17 cellular contexts compared by ENCODE assay signal in genomic region chr6:30928677-30929076, GRCh38. TPM values are rescaled to one million over a fixed set of nuclear protein-coding genes. Genes with fewer than 3 reads are reported as not detected.
DNase-seq lines count a peak whose midpoint lies in the region; ATAC-seq, FAIRE-seq and TF ChIP-seq lines count a peak whose summit lies in the region.
"Had no signal": no experiment of that assay in that cellular context is flagged by ENCODE, and none has a peak within 500 bp of the region (broad histone marks: within the 10 kb centered on the region; RNA-seq: fewer than 3 reads in every experiment).

No MANE protein-coding gene starts in this region.

- H3K27me3 Mint-ChIP-seq in activated CD4-positive, alpha-beta T cell treated with anti-CD3 and anti-CD28 coated beads for 36 hours, result no peaks in the 10 kb centered on the region
- H3K27me3 Mint-ChIP-seq in activated CD4-positive, alpha-beta T cell treated with anti-CD3 and anti-CD28 coated beads, Interleukin-2, amount 10 ng/mL, durations not matched to agents 24 days and 14 days, result no peaks in the 10 kb centered on the region

- H3K4me3 ChIP-seq in IMR-90 (ENCODE audit: insufficient read depth, low read depth, low read length) (no peak overlapping the region), H1 (ENCODE audit: extremely low read depth in 1 of 4, insufficient read depth in 2 of 4, low read depth in 3 of 4, low read length in 4 of 4) (no peak overlapping the region), right atrium auricular region (no peak overlapping the region)
- H3K4me3 ChIP-seq: BLaER1 treated with 17β-estradiol and CSF1 and Interleukin-3, amounts not matched to agents 10 nM and 100 nM had no signal

- peaks cover 14% of the 10 kb centered on the region; the same call in 1 of the 2 replicates for H3K27me3 ChIP-seq in IMR-90 (ENCODE audit: control insufficient read depth, insufficient read depth, low read length)
- H3K27me3 ChIP-seq in H1 (replicated peaks in 1 of 4; ENCODE audit: control insufficient read depth in 3 of 4, extremely low read depth in 1 of 4, insufficient read depth in 3 of 4, low read length in 3 of 4), result no peaks in the 10 kb centered on the region
- no peaks in the 10 kb centered on the region for H3K27me3 ChIP-seq in right atrium auricular region
- H3K27me3 ChIP-seq: BLaER1 treated with 17β-estradiol and CSF1 and Interleukin-3, amounts not matched to agents 10 nM and 100 nM had no signal

- peak; percentile 19 for DNase-seq in activated CD4-positive, alpha-beta T cell treated with anti-CD3 and anti-CD28 coated beads for 36 hours
- DNase-seq in activated CD4-positive, alpha-beta T cell treated with anti-CD3 and anti-CD28 coated beads, Interleukin-2, amount 10 ng/mL, durations not matched to agents 24 days and 14 days, result no peak
- DNase-seq in IMR-90, result no peak
- no peak for DNase-seq in H1 (ENCODE audit: low read depth in 1 of 2, low spot score in 2 of 2)
- DNase-seq in right atrium auricular region (ENCODE audit: low spot score), result no peak
- DNase-seq: 8988T; ACHN; CD4-positive, CD25-positive, alpha-beta regulatory T cell; DMS53; GF-D8; HCEC 1CT; HFFc6 had no signal

- TF ChIP-seq RAD21 in IMR-90 (IDR thresholded peaks at IDR 0.05; ENCODE audit: low read length), result no peak
- TF ChIP-seq RAD21 in H1 (IDR thresholded peaks at IDR 0.05 in 1 of 2, conservative IDR thresholded peaks at IDR 0.05 in 1 of 2; ENCODE audit: low read depth in 2 of 2, low read length in 2 of 2), result no peak

- H3K4me1 ChIP-seq in IMR-90 (ENCODE audit: control insufficient read depth, insufficient read depth, low read length) (no peaks in the 10 kb centered on the region), H1 (replicated peaks in 1 of 4; ENCODE audit: control insufficient read depth in 3 of 4, insufficient read depth in 4 of 4, low read length in 3 of 4) (0 out of 7 replicates have a peak, but pooled peaks cover 0 to 3% (median 0%) of the 10 kb centered on the region in 4 experiments), right atrium auricular region (peaks cover 0 to 11% of the 10 kb centered on the region in 2 donors)
- H3K4me1 ChIP-seq: BLaER1 treated with 17β-estradiol and CSF1 and Interleukin-3, amounts not matched to agents 10 nM and 100 nM had no signal

- H3K14ac ChIP-seq in IMR-90 (replicated peaks; ENCODE audit: low read depth, low read length) (no peak overlapping the region), H1 (ENCODE audit: insufficient read length) (no peak overlapping the region)

- TF ChIP-seq POLR2A in IMR-90 (IDR thresholded peaks at IDR 0.05; ENCODE audit: low read depth, low read length) (no peak), H1 (IDR thresholded peaks at IDR 0.05; ENCODE audit: control extremely low read depth in 1 of 2, low read depth in 2 of 2, low read length in 2 of 2) (no peak)

- no peak overlapping the region for H3K27ac Mint-ChIP-seq in activated CD4-positive, alpha-beta T cell treated with anti-CD3 and anti-CD28 coated beads for 36 hours
- no peak overlapping the region for H3K27ac Mint-ChIP-seq in activated CD4-positive, alpha-beta T cell treated with anti-CD3 and anti-CD28 coated beads, Interleukin-2, amount 10 ng/mL, durations not matched to agents 24 days and 14 days
- H3K27ac Mint-ChIP-seq: HFFc6 had no signal

- H2AK5ac ChIP-seq in IMR-90 (ENCODE audit: low read depth, low read length), result no peak overlapping the region
- H2AK5ac ChIP-seq in H1 (ENCODE audit: low read depth, low read length), result no peak overlapping the region

- H2BK5ac ChIP-seq in IMR-90 (ENCODE audit: low read depth, low read length, poor library complexity, severe bottlenecking), result no peak overlapping the region
- H2BK5ac ChIP-seq in H1 (ENCODE audit: low read depth, low read length), result no peak overlapping the region

- no peak for ATAC-seq in activated CD4-positive, alpha-beta T cell treated with anti-CD3 and anti-CD28 coated beads for 36 hours
- ATAC-seq in IMR-90 (ENCODE audit: low read depth) (no peak), GM21825 (IDR thresholded peaks at IDR 0.05; ENCODE audit: unreplicated experiment) (no peak)

- CTCF ChIA-PET in activated CD4-positive, alpha-beta T cell treated with anti-CD3 and anti-CD28 coated beads for 36 hours (lab: Charles Lee), result interaction anchor here (0.6 kb wide), 1 partner anchor 15 kb away, joined by 3 read pairs; the partner anchor contains the start of gene VARS2
- CTCF ChIA-PET in IMR-90 (lab: Yijun Ruan, JAX) (interaction anchor here (0.6 kb wide), 1 partner anchor 106 kb away, joined by 5 read pairs; no protein-coding TSS in a partner anchor), H1 (lab: Charles Lee; ENCODE audit: partially characterized antibody) (interaction anchor here (1.1 to 4.2 kb wide), 7 partner anchors 8 to 151 kb away, joined by 3 to 18 read pairs (median 6); no protein-coding TSS in a partner anchor)

- no peak overlapping the region for H3K18ac ChIP-seq in IMR-90 (ENCODE audit: low read depth, low read length)
- no peak overlapping the region for H3K18ac ChIP-seq in H1 (ENCODE audit: extremely low read depth, low read length)

- H3K79me1 ChIP-seq in IMR-90 (ENCODE audit: low read depth in 1 of 2, low read length in 2 of 2), result no peaks in the 10 kb centered on the region
- H3K79me1 ChIP-seq in H1 (ENCODE audit: low read depth, low read length), result no peaks in the 10 kb centered on the region

- peaks cover 6% of the 10 kb centered on the region for H3K36me3 ChIP-seq in IMR-90 (ENCODE audit: control insufficient read depth, insufficient read depth, low read length)
- H3K36me3 ChIP-seq in H1 (ENCODE audit: control insufficient read depth in 2 of 4, insufficient read depth in 4 of 4, low read length in 3 of 4), result peaks cover 0 to 18% (median 11%) of the 10 kb centered on the region in 4 experiments; a peak in 5 of 8 replicates
- H3K36me3 ChIP-seq in right atrium auricular region, result peaks cover 13% of the 10 kb centered on the region

- H2BK120ac ChIP-seq in IMR-90 (ENCODE audit: low read depth, low read length) (no peak overlapping the region), H1 (replicated peaks; ENCODE audit: low read depth, low read length) (no peak overlapping the region)

- H3K4me2 ChIP-seq in IMR-90 (ENCODE audit: low read depth, low read length) (no peak overlapping the region), H1 (ENCODE audit: insufficient read depth in 1 of 2, low read depth in 2 of 2, low read length in 2 of 2) (no peak overlapping the region)
- H3K4me2 ChIP-seq: BLaER1 treated with 17β-estradiol and CSF1 and Interleukin-3, amounts not matched to agents 10 nM and 100 nM had no signal

- H3K9me1 ChIP-seq in IMR-90 (ENCODE audit: insufficient read depth, low read length), result no peaks in the 10 kb centered on the region

- H3K9ac ChIP-seq in IMR-90 (ENCODE audit: low read depth, low read length) (no peak overlapping the region), H1 (replicated peaks in 1 of 4; ENCODE audit: extremely low read depth in 1 of 4, low read depth in 3 of 4, low read length in 3 of 4) (no peak overlapping the region)
- H3K9ac ChIP-seq: BLaER1 treated with 17β-estradiol and CSF1 and Interleukin-3, amounts not matched to agents 10 nM and 100 nM had no signal

- peaks cover 4% of the 10 kb centered on the region for H3K9me3 ChIP-seq in IMR-90 (ENCODE audit: control insufficient read depth, insufficient read depth, low read length)
- peaks cover 0 to 6% of the 10 kb centered on the region in 2 experiments; a peak in 2 of 4 replicates for H3K9me3 ChIP-seq in H1 (ENCODE audit: insufficient read depth in 2 of 2, low read depth in 1 of 2, low read length in 1 of 2)
- peaks cover 0 to 10% of the 10 kb centered on the region in 2 donors for H3K9me3 ChIP-seq in right atrium auricular region

- H3K4me3 Mint-ChIP-seq in activated CD4-positive, alpha-beta T cell treated with anti-CD3 and anti-CD28 coated beads for 36 hours, result no peak overlapping the region
- no peak overlapping the region for H3K4me3 Mint-ChIP-seq in activated CD4-positive, alpha-beta T cell treated with anti-CD3 and anti-CD28 coated beads, Interleukin-2, amount 10 ng/mL, durations not matched to agents 24 days and 14 days
- H3K4me3 Mint-ChIP-seq: CD4-positive, CD25-positive, alpha-beta regulatory T cell; HFFc6 had no signal

- TF ChIP-seq CTCF in IMR-90 (conservative IDR thresholded peaks at IDR 0.05; ENCODE audit: low read depth, low read length) (no peak), H1 (IDR thresholded peaks at IDR 0.05; ENCODE audit: control extremely low read depth in 1 of 3, insufficient read depth in 1 of 3, low read depth in 1 of 3, low read length in 3 of 3) (no peak), right atrium auricular region (IDR thresholded peaks at IDR 0.05) (no peak)

- in situ Hi-C loops in IMR-90 (cut with MboI; ENCODE audit: low sequenced_read_pairs), result no loop called here

- H3K79me2 ChIP-seq in H1 (ENCODE audit: control insufficient read depth in 1 of 2, insufficient read depth in 2 of 2, low read length in 2 of 2), result no peaks in the 10 kb centered on the region

- no peak overlapping the region for H2BK20ac ChIP-seq in IMR-90 (ENCODE audit: low read depth, low read length)
- no peak overlapping the region for H2BK20ac ChIP-seq in H1 (ENCODE audit: low read length)

- H4K91ac ChIP-seq in IMR-90 (ENCODE audit: insufficient read depth, low read depth, low read length) (no peak overlapping the region), H1 (replicated peaks; ENCODE audit: insufficient read length, low read length) (no peak overlapping the region)

- H3K4ac ChIP-seq in IMR-90 (ENCODE audit: low read depth, low read length) (no peak overlapping the region), H1 (replicated peaks; ENCODE audit: insufficient read length, low read depth, low read length) (no peak overlapping the region)

- TF ChIP-seq EP300 in H1 (IDR thresholded peaks at IDR 0.05; ENCODE audit: borderline replicate concordance in 1 of 2, low read depth in 2 of 2, low read length in 2 of 2), result no peak

- no peak overlapping the region for H3K56ac ChIP-seq in IMR-90 (ENCODE audit: extremely low read depth, insufficient read depth, low read length)
- no peak overlapping the region for H3K56ac ChIP-seq in H1 (replicated peaks; ENCODE audit: insufficient read length, low read depth, low read length)

- H3K23ac ChIP-seq in IMR-90 (ENCODE audit: low read depth, low read length), result no peak overlapping the region
- no peak overlapping the region for H3K23ac ChIP-seq in H1 (ENCODE audit: insufficient read length)

- H4K8ac ChIP-seq in IMR-90 (ENCODE audit: low read depth in 2 of 2, low read length in 2 of 2), result no peak overlapping the region
- no peak overlapping the region for H4K8ac ChIP-seq in H1 (ENCODE audit: extremely low read depth, insufficient read depth, low read length)

- H2AK9ac ChIP-seq in IMR-90 (replicated peaks; ENCODE audit: low read depth, low read length, poor library complexity), result no peak overlapping the region

- H4K20me1 ChIP-seq in IMR-90 (ENCODE audit: insufficient read depth, low read length) (no peaks in the 10 kb centered on the region), H1 (replicated peaks in 1 of 2; ENCODE audit: control insufficient read depth in 1 of 2, insufficient read depth in 2 of 2, low read length in 2 of 2) (no peaks in the 10 kb centered on the region)

- no peak overlapping the region for H4K5ac ChIP-seq in IMR-90 (ENCODE audit: low read depth, low read length)
- H4K5ac ChIP-seq in H1 (ENCODE audit: insufficient read length, low read depth, low read length), result no peak overlapping the region

- no peak for FAIRE-seq in H1 (lab: Jason Lieb, UNC)
- FAIRE-seq: GM19239 had no signal

- H3K27ac ChIP-seq in IMR-90 (ENCODE audit: insufficient read depth, low read length) (no peak overlapping the region), H1 (ENCODE audit: low read depth, low read length) (no peak overlapping the region), right atrium auricular region (no peak overlapping the region)
- H3K27ac ChIP-seq: BLaER1 treated with 17β-estradiol and CSF1 and Interleukin-3, amounts not matched to agents 10 nM and 100 nM; HL-60 had no signal

- intact Hi-C loops in activated CD4-positive, alpha-beta T cell treated with anti-CD3 and anti-CD28 coated beads for 36 hours (cut with DNase I, micrococcal nuclease), result no loop called here
- intact Hi-C loops in activated CD4-positive, alpha-beta T cell treated with anti-CD3 and anti-CD28 coated beads, Interleukin-2, amount 10 ng/mL, durations not matched to agents 24 days and 14 days (cut with micrococcal nuclease), result no loop called here
- intact Hi-C loops in IMR-90 (cut with micrococcal nuclease), result no loop called here

- H3K9me3 Mint-ChIP-seq in activated CD4-positive, alpha-beta T cell treated with anti-CD3 and anti-CD28 coated beads for 36 hours (ENCODE audit: low read depth), result peaks cover 10% of the 10 kb centered on the region
- H3K9me3 Mint-ChIP-seq in activated CD4-positive, alpha-beta T cell treated with anti-CD3 and anti-CD28 coated beads, Interleukin-2, amount 10 ng/mL, durations not matched to agents 24 days and 14 days, result peaks cover 4% of the 10 kb centered on the region

- 0 out of 2 replicates have a peak, but pooled peaks cover 4% of the 10 kb centered on the region for H3K23me2 ChIP-seq in H1 (ENCODE audit: low read depth, low read length)

- peaks cover 24% of the 10 kb centered on the region for H3K36me3 Mint-ChIP-seq in activated CD4-positive, alpha-beta T cell treated with anti-CD3 and anti-CD28 coated beads for 36 hours (ENCODE audit: low read depth)
- H3K36me3 Mint-ChIP-seq in activated CD4-positive, alpha-beta T cell treated with anti-CD3 and anti-CD28 coated beads, Interleukin-2, amount 10 ng/mL, durations not matched to agents 24 days and 14 days (ENCODE audit: low read depth), result peaks cover 32% of the 10 kb centered on the region

- no peak overlapping the region for H2AFZ ChIP-seq in IMR-90 (replicated peaks; ENCODE audit: low read length, poor library complexity)
- H2AFZ ChIP-seq in H1 (ENCODE audit: low read length), result no peak overlapping the region

- H2BK15ac ChIP-seq in IMR-90 (ENCODE audit: low read depth, low read length) (no peak overlapping the region), H1 (ENCODE audit: low read length) (no peak overlapping the region)

- BruUV-seq in IMR-90 (replicated peaks; lab: Mats Ljungman, UMichigan), result no TSS peak

- H2BK12ac ChIP-seq in H1 (ENCODE audit: low read depth, low read length), result no peak overlapping the region

- WGBS in IMR-90 (ENCODE audit: extremely low coverage in 2 of 2, insufficient read length in 1 of 2), 2 experiments, result 92% methylated on average over 2 of the region's 3 CpGs; no CpG with 5 or more reads in 1 of the 2 experiments
- WGBS in H1 (ENCODE audit: extremely low coverage in 1 of 2, insufficient coverage in 1 of 2, insufficient read length in 1 of 2, insufficient replicate concordance in 2 of 2, low coverage in 1 of 2, low lambda C conversion rate in 2 of 2, missing lambda C conversion rate in 1 of 2), 2 experiments, result 91% methylated on average over 3 of the region's 3 CpGs; no CpG with 5 or more reads in 1 of the 2 experiments

- H3K4me1 Mint-ChIP-seq in activated CD4-positive, alpha-beta T cell treated with anti-CD3 and anti-CD28 coated beads for 36 hours, result no peaks in the 10 kb centered on the region
- no peaks in the 10 kb centered on the region for H3K4me1 Mint-ChIP-seq in activated CD4-positive, alpha-beta T cell treated with anti-CD3 and anti-CD28 coated beads, Interleukin-2, amount 10 ng/mL, durations not matched to agents 24 days and 14 days
- H3K4me1 Mint-ChIP-seq: CD4-positive, CD25-positive, alpha-beta regulatory T cell had no signal

- POLR2A ChIA-PET in activated CD4-positive, alpha-beta T cell treated with anti-CD3 and anti-CD28 coated beads for 36 hours (lab: Charles Lee), result interaction anchor here (0.6 kb wide), 1 partner anchor 103 kb away, joined by 3 read pairs; no protein-coding TSS in a partner anchor
- POLR2A ChIA-PET in IMR-90 (lab: Charles Lee; ENCODE audit: unreplicated experiment) (no interaction called here), H1 (lab: Charles Lee; ENCODE audit: partially characterized antibody) (interaction anchor here (0.9 to 2.1 kb wide), 2 partner anchors 12 to 46 kb away, joined by 4 to 8 read pairs; partner anchors contain the start of gene MUCL3)

- dilution Hi-C loops in IMR-90 (cut with HindIII; ENCODE audit: low sequenced_read_pairs, unreplicated experiment), result no loop called here

RNA-seq across cellular contexts. Expression of gene SFTA2, which starts 3.3 kb away (rescaled TPM):
- total RNA-seq in activated CD4-positive, alpha-beta T cell treated with anti-CD3 and anti-CD28 coated beads for 36 hours, result not detected
- not detected in 2 replicates for total RNA-seq in activated CD4-positive, alpha-beta T cell treated with anti-CD3 and anti-CD28 coated beads, Interleukin-2, amount 10 ng/mL, durations not matched to agents 24 days and 14 days
- not detected in 2 replicates for total RNA-seq in IMR-90 (2012; rRNA removed)
- polyA plus RNA-seq in IMR-90 (2012; rRNA removed), result not detected in 2 replicates
- polyA plus RNA-seq in IMR-90 (2012; cell fraction: cytosol; rRNA removed), result not detected in 2 replicates
- polyA plus RNA-seq in IMR-90 (2012; cell fraction: nucleus; rRNA removed; ENCODE audit: low replicate concordance), result not detected in 2 replicates
- total RNA-seq in H1 (2021; fragmentation: NEBNext Ultra II Directional; extraction: Animal tissue kit (Norgen Biotek cat#: 25700)), result not detected in 2 replicates
- not detected in 2 replicates for polyA plus RNA-seq in H1 (2011; rRNA removed)
- not detected for polyA plus RNA-seq in H1 (2011; cell fraction: cytosol; rRNA removed)
- not detected for polyA plus RNA-seq in H1 (2011; cell fraction: nucleus; rRNA removed)
- not detected in 4 replicates for polyA plus RNA-seq in H1 (2012, experiment 1 of 2)
- polyA plus RNA-seq in H1 (2012, experiment 2 of 2), result not detected
- not detected for polyA plus RNA-seq in H1 (2013, experiment 1 of 2)
- polyA plus RNA-seq in H1 (2013, experiment 2 of 2), result not detected
- not detected in 2 replicates for polyA minus RNA-seq in H1 (2011; rRNA and poly(A)+ RNA removed)
- polyA minus RNA-seq in H1 (2011; cell fraction: cytosol; rRNA and poly(A)+ RNA removed), result not detected
- polyA minus RNA-seq in H1 (2011; cell fraction: nucleus; rRNA and poly(A)+ RNA removed), result not detected
- not detected for total RNA-seq in right atrium auricular region
- total RNA-seq: CD4-positive, CD25-positive, alpha-beta regulatory T cell; H4; HFFc6 had no signal

RNA-seq across cellular contexts. Expression of gene MUCL3, which starts 12.1 kb away (rescaled TPM):
- total RNA-seq in activated CD4-positive, alpha-beta T cell treated with anti-CD3 and anti-CD28 coated beads for 36 hours, result not detected
- not detected in 2 replicates for total RNA-seq in activated CD4-positive, alpha-beta T cell treated with anti-CD3 and anti-CD28 coated beads, Interleukin-2, amount 10 ng/mL, durations not matched to agents 24 days and 14 days
- total RNA-seq in IMR-90 (2012; rRNA removed) (not detected in 2 replicates), right atrium auricular region (not detected)
- polyA plus RNA-seq in IMR-90 (2012; rRNA removed) (not detected in 2 replicates), H1 (2011; rRNA removed) (0.15 and 0.22 TPM in 2 replicates)
- not detected in 2 replicates for polyA plus RNA-seq in IMR-90 (2012; cell fraction: cytosol; rRNA removed)
- polyA plus RNA-seq in IMR-90 (2012; cell fraction: nucleus; rRNA removed; ENCODE audit: low replicate concordance), result not detected in 2 replicates
- total RNA-seq in H1 (2021; fragmentation: NEBNext Ultra II Directional; extraction: Animal tissue kit (Norgen Biotek cat#: 25700)), result 0.08 and 0.37 TPM in 2 replicates
- polyA plus RNA-seq in H1 (2011; cell fraction: cytosol; rRNA removed), result 0.18 TPM
- 0.41 TPM for polyA plus RNA-seq in H1 (2011; cell fraction: nucleus; rRNA removed)
- 0.19 to 0.34 TPM (median 0.26 TPM) in 4 replicates for polyA plus RNA-seq in H1 (2012, experiment 1 of 2)
- not detected for polyA plus RNA-seq in H1 (2012, experiment 2 of 2)
- polyA plus RNA-seq in H1 (2013, experiment 1 of 2), result 0.59 TPM
- polyA plus RNA-seq in H1 (2013, experiment 2 of 2), result 0.50 TPM
- polyA minus RNA-seq in H1 (2011; rRNA and poly(A)+ RNA removed), result 0.10 and 0.13 TPM in 2 replicates
- not detected for polyA minus RNA-seq in H1 (2011; cell fraction: cytosol; rRNA and poly(A)+ RNA removed)
- polyA minus RNA-seq in H1 (2011; cell fraction: nucleus; rRNA and poly(A)+ RNA removed), result not detected
- total RNA-seq: CD4-positive, CD25-positive, alpha-beta regulatory T cell; H4; HFFc6 had no signal
- polyA plus RNA-seq: CD4-positive, CD25-positive, alpha-beta regulatory T cell had no signal

RNA-seq across cellular contexts. Expression of gene VARS2, which starts 14.6 kb away (rescaled TPM):
- 10 to 100 TPM; 68.1 to 81.1 TPM for total RNA-seq in activated CD4-positive, alpha-beta T cell treated with anti-CD3 and anti-CD28 coated beads for 36 hours
- 74.8 and 84.2 TPM in 2 replicates for total RNA-seq in activated CD4-positive, alpha-beta T cell treated with anti-CD3 and anti-CD28 coated beads, Interleukin-2, amount 10 ng/mL, durations not matched to agents 24 days and 14 days
- total RNA-seq in IMR-90 (2012; rRNA removed) (6.9 and 7.2 TPM in 2 replicates), right atrium auricular region (10 to 100 TPM; 12.1 to 13.6 TPM)
- polyA plus RNA-seq in IMR-90 (2012; rRNA removed) (13.3 and 14.0 TPM in 2 replicates), H1 (2011; rRNA removed) (26.8 and 34.8 TPM in 2 replicates)
- 5.5 and 6.7 TPM in 2 replicates for polyA plus RNA-seq in IMR-90 (2012; cell fraction: cytosol; rRNA removed)
- 98.4 and 123 TPM in 2 replicates for polyA plus RNA-seq in IMR-90 (2012; cell fraction: nucleus; rRNA removed; ENCODE audit: low replicate concordance)
- total RNA-seq in H1 (2021; fragmentation: NEBNext Ultra II Directional; extraction: Animal tissue kit (Norgen Biotek cat#: 25700)), result 41.2 and 47.7 TPM in 2 replicates
- 36.0 TPM for polyA plus RNA-seq in H1 (2011; cell fraction: cytosol; rRNA removed)
- polyA plus RNA-seq in H1 (2011; cell fraction: nucleus; rRNA removed), result 180 TPM
- 20.8 to 48.2 TPM (median 43.6 TPM) in 4 replicates for polyA plus RNA-seq in H1 (2012, experiment 1 of 2)
- polyA plus RNA-seq in H1 (2012, experiment 2 of 2), result 31.4 TPM
- 25.2 TPM for polyA plus RNA-seq in H1 (2013, experiment 1 of 2)
- 23.4 TPM for polyA plus RNA-seq in H1 (2013, experiment 2 of 2)
- 34.0 and 41.2 TPM in 2 replicates for polyA minus RNA-seq in H1 (2011; rRNA and poly(A)+ RNA removed)
- 25.2 TPM for polyA minus RNA-seq in H1 (2011; cell fraction: cytosol; rRNA and poly(A)+ RNA removed)
- polyA minus RNA-seq in H1 (2011; cell fraction: nucleus; rRNA and poly(A)+ RNA removed), result 32.4 TPM

RNA-seq across cellular contexts. Expression of gene GTF2H4, which starts 20.7 kb away (rescaled TPM):
- 10 to 100 TPM; 35.9 to 40.9 TPM for total RNA-seq in activated CD4-positive, alpha-beta T cell treated with anti-CD3 and anti-CD28 coated beads for 36 hours
- total RNA-seq in activated CD4-positive, alpha-beta T cell treated with anti-CD3 and anti-CD28 coated beads, Interleukin-2, amount 10 ng/mL, durations not matched to agents 24 days and 14 days, result 58.7 and 60.3 TPM in 2 replicates
- total RNA-seq in IMR-90 (2012; rRNA removed) (6.9 and 13.4 TPM in 2 replicates), right atrium auricular region (1 to 10 TPM; 3.6 to 4.0 TPM)
- polyA plus RNA-seq in IMR-90 (2012; rRNA removed) (29.5 and 30.8 TPM in 2 replicates), H1 (2011; rRNA removed) (42.3 and 46.2 TPM in 2 replicates)
- polyA plus RNA-seq in IMR-90 (2012; cell fraction: cytosol; rRNA removed), result 19.0 and 20.5 TPM in 2 replicates
- polyA plus RNA-seq in IMR-90 (2012; cell fraction: nucleus; rRNA removed; ENCODE audit: low replicate concordance), result 90.6 and 118 TPM in 2 replicates
- total RNA-seq in H1 (2021; fragmentation: NEBNext Ultra II Directional; extraction: Animal tissue kit (Norgen Biotek cat#: 25700)), result 49.5 and 53.4 TPM in 2 replicates
- polyA plus RNA-seq in H1 (2011; cell fraction: cytosol; rRNA removed), result 42.7 TPM
- 147 TPM for polyA plus RNA-seq in H1 (2011; cell fraction: nucleus; rRNA removed)
- 36.6 to 48.0 TPM (median 43.7 TPM) in 4 replicates for polyA plus RNA-seq in H1 (2012, experiment 1 of 2)
- polyA plus RNA-seq in H1 (2012, experiment 2 of 2), result 81.6 TPM
- polyA plus RNA-seq in H1 (2013, experiment 1 of 2), result 42.6 TPM
- 40.8 TPM for polyA plus RNA-seq in H1 (2013, experiment 2 of 2)
- 27.0 and 29.0 TPM in 2 replicates for polyA minus RNA-seq in H1 (2011; rRNA and poly(A)+ RNA removed)
- 13.8 TPM for polyA minus RNA-seq in H1 (2011; cell fraction: cytosol; rRNA and poly(A)+ RNA removed)
- 39.6 TPM for polyA minus RNA-seq in H1 (2011; cell fraction: nucleus; rRNA and poly(A)+ RNA removed)

RNA-seq across cellular contexts. Expression of gene DDR1, which starts 44.4 kb away (rescaled TPM):
- 10 to 100 TPM in 1 of 2 experiments, 1 to 10 TPM in 1; 9.5 to 12.6 TPM for total RNA-seq in activated CD4-positive, alpha-beta T cell treated with anti-CD3 and anti-CD28 coated beads for 36 hours
- 18.8 and 22.9 TPM in 2 replicates for total RNA-seq in activated CD4-positive, alpha-beta T cell treated with anti-CD3 and anti-CD28 coated beads, Interleukin-2, amount 10 ng/mL, durations not matched to agents 24 days and 14 days
- total RNA-seq in IMR-90 (2012; rRNA removed) (5.6 and 6.7 TPM in 2 replicates), right atrium auricular region (100 to 1,000 TPM in 1 of 2 donors, 10 to 100 TPM in 1; 61.7 to 106 TPM)
- polyA plus RNA-seq in IMR-90 (2012; rRNA removed) (17.8 and 19.6 TPM in 2 replicates), H1 (2011; rRNA removed) (99.4 and 134 TPM in 2 replicates)
- 15.6 and 26.4 TPM in 2 replicates for polyA plus RNA-seq in IMR-90 (2012; cell fraction: cytosol; rRNA removed)
- 56.9 and 61.7 TPM in 2 replicates for polyA plus RNA-seq in IMR-90 (2012; cell fraction: nucleus; rRNA removed; ENCODE audit: low replicate concordance)
- total RNA-seq in H1 (2021; fragmentation: NEBNext Ultra II Directional; extraction: Animal tissue kit (Norgen Biotek cat#: 25700)), result 181 and 182 TPM in 2 replicates
- polyA plus RNA-seq in H1 (2011; cell fraction: cytosol; rRNA removed), result 110 TPM
- polyA plus RNA-seq in H1 (2011; cell fraction: nucleus; rRNA removed), result 240 TPM
- polyA plus RNA-seq in H1 (2012, experiment 1 of 2), result 139 to 201 TPM (median 179 TPM) in 4 replicates
- polyA plus RNA-seq in H1 (2012, experiment 2 of 2), result 146 TPM
- 128 TPM for polyA plus RNA-seq in H1 (2013, experiment 1 of 2)
- 135 TPM for polyA plus RNA-seq in H1 (2013, experiment 2 of 2)
- 116 and 120 TPM in 2 replicates for polyA minus RNA-seq in H1 (2011; rRNA and poly(A)+ RNA removed)
- 196 TPM for polyA minus RNA-seq in H1 (2011; cell fraction: cytosol; rRNA and poly(A)+ RNA removed)
- polyA minus RNA-seq in H1 (2011; cell fraction: nucleus; rRNA and poly(A)+ RNA removed), result 121 TPM
